10 cellular contexts compared by ENCODE assay signal in the genomic region with DNA sequence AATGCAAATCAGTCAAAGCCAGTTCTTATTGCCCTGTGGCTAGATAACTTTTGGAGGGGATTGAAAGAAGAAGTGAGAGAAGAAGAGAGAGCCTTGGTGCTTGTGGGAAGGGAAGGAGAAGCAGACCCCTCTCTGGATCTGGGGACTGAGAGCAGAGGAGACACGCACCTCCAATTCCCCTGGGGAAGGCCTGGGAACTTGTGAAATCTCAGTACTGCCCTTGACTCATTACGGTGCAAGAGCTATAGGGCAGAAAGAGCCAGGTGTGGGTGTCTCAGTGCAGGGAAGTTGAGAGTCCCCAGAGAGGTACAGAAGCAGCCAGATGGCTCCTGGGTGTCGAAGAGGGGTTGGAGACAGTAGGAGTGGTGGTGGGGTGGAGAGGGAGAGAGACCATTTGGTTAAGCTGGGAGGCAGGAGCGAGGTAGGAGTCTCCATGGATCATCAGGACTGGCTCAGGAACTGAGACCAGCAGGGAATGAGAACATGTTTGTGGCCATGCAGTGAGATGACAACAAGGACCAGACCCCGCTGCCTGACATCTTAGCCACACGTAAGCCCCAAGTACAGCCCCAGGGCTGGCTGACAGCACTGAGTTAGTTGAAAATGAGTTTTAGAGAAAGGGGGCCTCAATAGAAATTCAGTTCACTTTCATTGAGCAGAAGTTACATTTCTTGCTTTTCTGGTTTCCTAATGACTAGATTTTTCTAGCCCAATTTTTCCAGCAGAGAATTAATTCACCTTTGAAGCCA.
DNase-seq lines count a peak whose midpoint lies in the region; ATAC-seq and TF ChIP-seq lines count a peak whose summit lies in the region.
"Had no signal": no experiment of that assay in that cellular context is flagged by ENCODE, and none has a peak within 500 bp of the region (broad histone marks: within the 10 kb centered on the region; RNA-seq: fewer than 3 reads in every experiment).

No MANE protein-coding gene starts in this region.

- no peak overlapping the region for H3K27ac ChIP-seq in spleen
- H3K27ac ChIP-seq: skin epidermis had no signal

- DNase-seq in NCI-H524 treated with DMSO at 0.1 percent for 48 hours (lab: John Stamatoyannopoulos, UW) (peak; percentile 20), hippocampal formation (lab: John Stamatoyannopoulos, UW) (no peak), spleen (no peak), NCI-H2196 (lab: John Stamatoyannopoulos, UW; ENCODE audit: unreplicated experiment) (no peak), SKM-1 treated with dmso at 0.1 percent for 144 hours (lab: John Stamatoyannopoulos, UW; ENCODE audit: unreplicated experiment) (no peak)
- DNase-seq: activated CD4-positive, alpha-beta T cell treated with anti-CD3 and anti-CD28 coated beads, Interleukin-2, amount 10 ng/mL, durations not matched to agents 7 days and 5 days had no signal

- TF ChIP-seq CTCF in spleen (IDR thresholded peaks at IDR 0.05 in 8 of 11, conservative IDR thresholded peaks at IDR 0.05 in 3 of 11): no peak

- intact Hi-C loops in spleen (cut with DNase I; ENCODE audit: low total_unique reads): no loop called here

- H3K27me3 ChIP-seq in spleen (replicated peaks in 1 of 7): no peaks in the 10 kb centered on the region

- peaks cover 0 to 30% (median 11%) of the 10 kb centered on the region in 8 donors for H3K9me3 ChIP-seq in spleen

- 62 to 67% (median 63%) methylated on average over 6 of the region's 6 CpGs for WGBS in spleen, 5 donors

- no peaks in the 10 kb centered on the region for H3K36me3 ChIP-seq in spleen

- no peak overlapping the region for H3K4me3 ChIP-seq in spleen
- H3K4me3 ChIP-seq: skin epidermis had no signal

- no peak for TF ChIP-seq POLR2A in spleen (IDR thresholded peaks at IDR 0.05)

- ATAC-seq in GM18499 (IDR thresholded peaks at IDR 0.05; ENCODE audit: insufficient read depth, unreplicated experiment) (peak; percentile 66), GM19452 (IDR thresholded peaks at IDR 0.05; ENCODE audit: unreplicated experiment) (peak; percentile 95), HG03025 (IDR thresholded peaks at IDR 0.05; ENCODE audit: low FRiP score, unreplicated experiment) (peak; percentile 81)

- H3K4me1 ChIP-seq in spleen: peaks cover 0 to 17% (median 2%) of the 10 kb centered on the region in 6 donors
